ENCODE assay signal across 8 cellular contexts in the genomic region with DNA sequence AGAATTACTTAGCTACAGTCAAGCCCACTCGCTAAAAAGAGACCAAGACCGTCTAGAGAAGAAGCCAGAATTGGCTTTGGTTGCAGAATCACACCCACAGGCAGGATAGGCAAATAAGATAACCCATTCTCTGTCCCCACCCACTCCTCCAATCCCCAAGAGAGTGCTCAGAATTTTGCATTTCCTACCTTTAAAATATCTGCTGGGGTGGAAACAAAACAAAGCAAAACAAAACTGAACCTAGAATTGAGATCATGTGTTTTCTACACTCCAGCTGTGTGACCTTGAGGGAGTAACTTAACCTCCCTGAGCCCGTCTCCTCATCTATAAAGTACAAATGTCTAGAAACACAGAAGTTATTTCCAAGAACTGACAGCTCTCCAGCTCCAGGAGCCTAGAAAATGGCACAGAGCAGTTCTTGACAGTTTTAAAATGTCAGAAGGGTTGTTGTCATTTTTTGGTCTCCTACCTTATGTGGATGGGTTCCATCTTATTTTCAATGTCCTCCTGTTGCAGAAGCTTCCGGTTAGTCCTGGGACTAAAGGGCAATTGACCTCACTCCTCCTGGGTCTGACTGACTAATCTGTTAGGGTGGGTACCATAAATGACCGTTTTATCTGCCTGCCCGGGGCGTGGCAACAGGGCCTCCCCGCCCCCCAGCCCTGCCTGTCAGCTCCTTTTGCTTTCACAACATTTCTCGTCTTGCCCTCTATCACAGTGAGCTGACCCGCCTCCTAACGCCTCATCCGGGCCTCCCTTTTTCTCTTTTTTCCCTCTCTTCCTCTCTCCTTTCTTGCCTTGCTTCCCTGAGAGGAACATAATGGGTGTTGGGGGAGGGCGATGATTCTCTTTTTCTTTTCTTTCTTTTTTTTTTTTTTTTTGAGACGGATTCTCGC.
DNase-seq lines count a peak whose midpoint lies in the region; ATAC-seq and TF ChIP-seq lines count a peak whose summit lies in the region.

No MANE protein-coding gene starts in this region.

- no peaks in the 10 kb centered on the region for H3K36me3 Mint-ChIP-seq in MCF 10A (ENCODE audit: insufficient read depth, unreplicated experiment)

- H3K9me3 ChIP-seq in breast epithelium (no peaks in the 10 kb centered on the region), subcutaneous abdominal adipose tissue (ENCODE audit: control insufficient read depth in 5 of 5, low read length in 5 of 5) (no peaks in the 10 kb centered on the region)

- no peak overlapping the region for H3K27ac Mint-ChIP-seq in MCF 10A (ENCODE audit: low read depth, unreplicated experiment)

- CTCF ChIA-PET in MCF 10A (lab: Yijun Ruan, JAX): no interaction called here

- H3K4me1 ChIP-seq in breast epithelium: no peaks in the 10 kb centered on the region
- H3K4me1 ChIP-seq in subcutaneous abdominal adipose tissue (ENCODE audit: control insufficient read depth in 5 of 5, insufficient read depth in 5 of 5, low read length in 5 of 5): peaks cover 2 to 29% (median 26%) of the 10 kb centered on the region in 5 donors

- H3K4me1 Mint-ChIP-seq in MCF 10A (ENCODE audit: insufficient read depth, unreplicated experiment): peaks cover 18% of the 10 kb centered on the region

- no peaks in the 10 kb centered on the region for H3K27me3 Mint-ChIP-seq in MCF 10A (ENCODE audit: insufficient read depth, unreplicated experiment)

- H3K36me3 ChIP-seq in breast epithelium (no peaks in the 10 kb centered on the region), subcutaneous abdominal adipose tissue (ENCODE audit: control insufficient read depth in 5 of 5, insufficient read depth in 5 of 5, low read length in 5 of 5) (no peaks in the 10 kb centered on the region)

- intact Hi-C loops in MCF 10A (cut with micrococcal nuclease): loop anchor here (1.0 kb wide), 1 partner anchor 25 kb away; no protein-coding TSS in a partner anchor
- intact Hi-C loops in breast epithelium (cut with DNase I; ENCODE audit: low total_unique reads): no loop called here

- no peaks in the 10 kb centered on the region for H3K27me3 ChIP-seq in breast epithelium
- H3K27me3 ChIP-seq in subcutaneous abdominal adipose tissue (ENCODE audit: control insufficient read depth in 5 of 5, insufficient read depth in 4 of 5, low read length in 5 of 5): no peaks in the 10 kb centered on the region

- no peak for TF ChIP-seq POLR2A in breast epithelium (IDR thresholded peaks at IDR 0.05)

- H3K9ac ChIP-seq in subcutaneous abdominal adipose tissue (ENCODE audit: low read length in 5 of 5): peak overlapping the region in 2 of 5 donors; percentile 8 to 75

- no peaks in the 10 kb centered on the region for H3K9me3 Mint-ChIP-seq in MCF 10A (ENCODE audit: unreplicated experiment)

- no peak overlapping the region for H3K4me3 ChIP-seq in breast epithelium
- peak overlapping the region; percentile 36 to 62 (median 50) for H3K4me3 ChIP-seq in subcutaneous abdominal adipose tissue (ENCODE audit: low read depth in 1 of 5, low read length in 5 of 5)

- POLR2A ChIA-PET in MCF 10A (lab: Yijun Ruan, JAX): no interaction called here

- TF ChIP-seq CTCF in MCF 10A (IDR thresholded peaks at IDR 0.05; ENCODE audit: unreplicated experiment) (no peak), breast epithelium (IDR thresholded peaks at IDR 0.05) (no peak)

- H3K4me3 Mint-ChIP-seq in MCF 10A (ENCODE audit: unreplicated experiment): no peak overlapping the region

- H3K27ac ChIP-seq in breast epithelium (peak overlapping the region in 1 of 2 donors; percentile 50), subcutaneous abdominal adipose tissue (ENCODE audit: low read depth, low read length) (peak overlapping the region; percentile 68)

- peak; percentile 82 for ATAC-seq in HG02852 (IDR thresholded peaks at IDR 0.05; ENCODE audit: unreplicated experiment)

- peak; percentile 12 for DNase-seq in MCF 10A (ENCODE audit: unreplicated experiment)
- DNase-seq in breast epithelium (ENCODE audit: low spot score in 2 of 2): no peak
- peak; percentile 24 for DNase-seq in NOMO-1 treated with DMSO at 0.1 percent for 48 hours (lab: John Stamatoyannopoulos, UW; ENCODE audit: unreplicated experiment)
- DNase-seq in germinal center (ENCODE audit: low spot score): peak; percentile 79
- DNase-seq in NCI-H1092 treated with DMSO at 0.1 percent for 48 hours (lab: John Stamatoyannopoulos, UW): no peak
- DNase-seq in middle frontal gyrus (ENCODE audit: extremely low spot score, low spot score): no peak

- BruUV-seq in MCF 10A (replicated peaks; lab: Mats Ljungman, UMichigan): no TSS peak

Comparison
In these comparisons a context has a peak if more than half of its experiments do, and no peak if none do; other contexts are left out.
1. DNase-seq: peak in MCF 10A (single experiment), NOMO-1 treated with DMSO at 0.1 percent for 48 hours (single experiment) and germinal center (single experiment); none in breast epithelium (0 of 2), NCI-H1092 treated with DMSO at 0.1 percent for 48 hours (single experiment) and middle frontal gyrus (single experiment).
2. H3K4me3 ChIP-seq: peak in subcutaneous abdominal adipose tissue (5 of 5); none in breast epithelium (0 of 3).